In genomic region chr10:117246997-117247667, GRCh38 we compare ENCODE assay signal across 20 cellular contexts. TPM values are rescaled to one million over a fixed set of nuclear protein-coding genes. Genes with fewer than 3 reads are reported as not detected.
DNase-seq lines count a peak whose midpoint lies in the region; ATAC-seq and TF ChIP-seq lines count a peak whose summit lies in the region.
"Had no signal": no experiment of that assay in that cellular context is flagged by ENCODE, and none has a peak within 500 bp of the region (broad histone marks: within the 10 kb centered on the region; RNA-seq: fewer than 3 reads in every experiment).

No MANE protein-coding gene starts in this region.

- peaks cover 6% of the 10 kb centered on the region for H3K27me3 ChIP-seq in thyroid gland
- H3K27me3 ChIP-seq: BE2C had no signal

- peak; percentile 52 for DNase-seq in AG10803 (ENCODE audit: low read depth)
- peak; percentile 44 for DNase-seq in GM03348 (ENCODE audit: low spot score)
- DNase-seq in RKO (ENCODE audit: low spot score) = peak; percentile 18
- DNase-seq in foreskin fibroblast = peak; percentile 18 to 50
- DNase-seq in thyroid gland = no peak
- DNase-seq in NCI-H510A (lab: John Stamatoyannopoulos, UW) = no peak
- DNase-seq in DMS114 treated with DMSO at 0.1 percent for 48 hours (lab: John Stamatoyannopoulos, UW; ENCODE audit: unreplicated experiment) = no peak
- DNase-seq: BE2C; CD8-positive, alpha-beta T cell; DMS79; GDM1; GOT3; MG63; NCI-H1092 treated with DMSO at 0.1 percent for 48 hours; NCI-H1694; NCI-H524 had no signal

- H3K4me1 ChIP-seq in thyroid gland = no peaks in the 10 kb centered on the region

- H3K36me3 ChIP-seq in thyroid gland = no peaks in the 10 kb centered on the region
- H3K36me3 ChIP-seq: BE2C, MG63 had no signal

- WGBS in thyroid gland, 2 donors = 86 to 90% methylated on average over 3 of the region's 3 CpGs

- intact Hi-C loops in thyroid gland (cut with DNase I) = no loop called here

- TF ChIP-seq CTCF in AG10803 (conservative IDR thresholded peaks at IDR 0.05; ENCODE audit: low read length) (no peak), foreskin fibroblast (IDR thresholded peaks at IDR 0.05; ENCODE audit: low read depth, low read length) (no peak), thyroid gland (IDR thresholded peaks at IDR 0.05) (no peak)

- no peak for ATAC-seq in GM21619 (IDR thresholded peaks at IDR 0.05; ENCODE audit: unreplicated experiment)
- ATAC-seq: CD8-positive, alpha-beta T cell; HepG2 had no signal

- H3K9me3 ChIP-seq in thyroid gland = no peaks in the 10 kb centered on the region
- H3K9me3 ChIP-seq: BE2C, MG63 had no signal

- H3K4me3 ChIP-seq in AG10803 (ENCODE audit: low read length) = no peak overlapping the region
- H3K4me3 ChIP-seq in foreskin fibroblast (ENCODE audit: low read depth in 1 of 2, low read length in 2 of 2) = no peak overlapping the region
- no peak overlapping the region for H3K4me3 ChIP-seq in thyroid gland (replicated peaks in 1 of 3)
- H3K4me3 ChIP-seq: MG63 had no signal

- no peak for TF ChIP-seq POLR2A in thyroid gland (IDR thresholded peaks at IDR 0.05)

- no peak overlapping the region for H3K27ac ChIP-seq in thyroid gland
- H3K27ac ChIP-seq: KMS-11 had no signal

RNA-seq across cellular contexts. Expression of gene SLC18A2, which starts 6.2 kb away (rescaled TPM):
- total RNA-seq in thyroid gland = under 1 TPM in 1 of 4 donors, not detected in 3; 0.13 TPM
- total RNA-seq: HepG2, SK-MEL-5 had no signal

RNA-seq across cellular contexts. Expression of gene KCNK18, which starts 49.8 kb away (rescaled TPM):
- total RNA-seq in thyroid gland = not detected
- total RNA-seq: CD8-positive, alpha-beta T cell; HepG2; SK-MEL-5 had no signal

Comparison
In these comparisons a context has a peak if more than half of its experiments do, and no peak if none do; other contexts are left out.
1. DNase-seq: peak in AG10803 (single experiment), GM03348 (single experiment), RKO (single experiment) and foreskin fibroblast (2 of 2); none in thyroid gland (0 of 2), NCI-H510A (single experiment) and DMS114 treated with DMSO at 0.1 percent for 48 hours (single experiment).